9 cellular contexts compared by ENCODE assay signal in the genomic region with DNA sequence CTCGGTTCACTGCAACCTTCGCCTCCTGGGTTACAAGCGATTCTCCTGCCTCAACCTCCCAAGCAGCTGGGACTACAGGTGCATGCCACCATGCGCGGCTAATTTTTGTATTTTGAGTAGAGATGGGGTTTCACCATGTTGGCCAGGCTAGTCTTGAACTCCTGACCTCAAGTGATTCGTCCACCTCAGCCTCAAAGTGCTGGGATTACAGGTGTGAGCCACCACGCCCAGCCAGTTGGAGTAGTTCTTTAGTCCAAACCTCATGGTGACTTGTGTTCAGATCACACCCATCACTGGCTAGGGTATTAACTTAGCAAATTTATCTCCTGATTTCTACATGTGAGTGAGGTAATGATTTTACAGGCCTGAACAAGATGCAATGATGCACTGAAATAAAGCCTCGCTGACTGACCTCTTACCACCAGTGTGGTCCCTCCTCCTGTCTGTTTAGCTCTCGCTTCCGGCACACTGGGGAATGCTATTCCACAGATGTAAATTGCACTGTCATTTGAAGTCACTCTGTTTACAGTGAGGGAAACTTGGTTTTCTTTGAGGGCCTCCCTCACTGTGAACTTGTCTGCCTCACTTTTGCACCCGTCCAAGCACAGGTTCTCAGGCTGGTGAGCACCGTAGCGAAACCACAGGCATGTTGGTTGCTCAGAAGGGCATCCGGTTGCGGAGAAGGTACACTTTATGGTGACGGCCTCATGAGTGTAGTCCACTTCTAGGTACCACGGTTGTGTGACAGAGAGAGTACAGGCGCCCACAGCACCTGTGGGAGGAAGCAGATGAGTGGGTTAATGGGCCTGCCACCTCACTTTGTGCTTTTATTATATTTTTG. TPM values are rescaled to one million over a fixed set of nuclear protein-coding genes. Genes with fewer than 3 reads are reported as not detected.
DNase-seq lines count a peak whose midpoint lies in the region; ATAC-seq and TF ChIP-seq lines count a peak whose summit lies in the region.
"Had no signal": no experiment of that assay in that cellular context is flagged by ENCODE, and none has a peak within 500 bp of the region (broad histone marks: within the 10 kb centered on the region; RNA-seq: fewer than 3 reads in every experiment).

No MANE protein-coding gene starts in this region.

- H3K27me3 Mint-ChIP-seq in activated T-helper 17 cell treated with anti-CD3 and anti-CD28 coated beads, Interleukin-2, amount 50 U/mL, for 72 hours, result no peaks in the 10 kb centered on the region
- no peaks in the 10 kb centered on the region for H3K27me3 Mint-ChIP-seq in endodermal cell (ENCODE audit: insufficient read depth)

- no peaks in the 10 kb centered on the region for H4K20me1 ChIP-seq in BLaER1

- H3K27ac ChIP-seq in BLaER1 (peak overlapping the region; percentile 79; the same call in 1 of the 2 replicates), endodermal cell (ENCODE audit: low read depth, low read length) (no peak overlapping the region)

- WGBS in endodermal cell (ENCODE audit: insufficient coverage in 1 of 2, insufficient read length in 1 of 2), 2 experiments, result 93 to 96% methylated on average over 17 to 18 of the region's 18 CpGs

- H3K9me3 ChIP-seq in BLaER1 (no peaks in the 10 kb centered on the region), endodermal cell (ENCODE audit: control insufficient read depth, low read length) (no peaks in the 10 kb centered on the region)
- H3K9me3 ChIP-seq: body of pancreas had no signal

- no peaks in the 10 kb centered on the region for H3K9me3 Mint-ChIP-seq in activated T-helper 17 cell treated with anti-CD3 and anti-CD28 coated beads, Interleukin-2, amount 50 U/mL, for 72 hours
- no peaks in the 10 kb centered on the region for H3K9me3 Mint-ChIP-seq in endodermal cell

- no peak overlapping the region for H3K9ac ChIP-seq in BLaER1
- H3K9ac ChIP-seq in endodermal cell (ENCODE audit: extremely low read depth, low read length, poor library complexity, severe bottlenecking), result no peak overlapping the region

- H3K27me3 ChIP-seq in BLaER1 (no peaks in the 10 kb centered on the region), endodermal cell (ENCODE audit: control insufficient read depth, insufficient read depth, low read length, poor library complexity, severe bottlenecking) (no peaks in the 10 kb centered on the region)
- H3K27me3 ChIP-seq: body of pancreas had no signal

- no peak for TF ChIP-seq CTCF in endodermal cell (conservative IDR thresholded peaks at IDR 0.05)

- H3K4me1 Mint-ChIP-seq in activated T-helper 17 cell treated with anti-CD3 and anti-CD28 coated beads, Interleukin-2, amount 50 U/mL, for 72 hours, result peaks cover 20% of the 10 kb centered on the region
- H3K4me1 Mint-ChIP-seq in endodermal cell, result peaks cover 16% of the 10 kb centered on the region

- peak overlapping the region; percentile 73 for H3K4me2 ChIP-seq in BLaER1

- H3K4me1 ChIP-seq in BLaER1 (peaks cover 74% of the 10 kb centered on the region), endodermal cell (ENCODE audit: control insufficient read depth, insufficient read depth, low read length) (peaks cover 3% of the 10 kb centered on the region)
- H3K4me1 ChIP-seq: body of pancreas had no signal

- DNase-seq in HK-2 (ENCODE audit: unreplicated experiment) (peak; percentile 31), endodermal cell (no peak), NCI-H748 treated with DMSO at 0.1 percent for 48 hours (lab: John Stamatoyannopoulos, UW) (no peak), DMS153 treated with DMSO at 0.1 percent for 48 hours (lab: John Stamatoyannopoulos, UW; ENCODE audit: unreplicated experiment) (no peak)
- peak; percentile 19 to 34 for DNase-seq in stimulated activated CD4-positive, alpha-beta T cell treated with anti-CD3 and anti-CD28 coated beads, Interleukin-1b, Interleukin-23, amount 100 ng/mL, for 1 hour (ENCODE audit: low read depth in 2 of 2)

- H3K4me3 ChIP-seq in BLaER1 (no peak overlapping the region), endodermal cell (ENCODE audit: low read length) (no peak overlapping the region)
- H3K4me3 ChIP-seq: body of pancreas had no signal

- peaks cover 10% of the 10 kb centered on the region for H3K36me3 ChIP-seq in BLaER1
- peaks cover 3% of the 10 kb centered on the region for H3K36me3 ChIP-seq in endodermal cell (ENCODE audit: control insufficient read depth, insufficient read depth, low read length)

- no peaks in the 10 kb centered on the region for H3K36me3 Mint-ChIP-seq in activated T-helper 17 cell treated with anti-CD3 and anti-CD28 coated beads, Interleukin-2, amount 50 U/mL, for 72 hours (ENCODE audit: low read depth)
- H3K36me3 Mint-ChIP-seq in endodermal cell (ENCODE audit: low read depth), result peaks cover 5% of the 10 kb centered on the region

- peak overlapping the region; percentile 60 for H3K27ac Mint-ChIP-seq in activated T-helper 17 cell treated with anti-CD3 and anti-CD28 coated beads, Interleukin-2, amount 50 U/mL, for 72 hours
- no peak overlapping the region for H3K27ac Mint-ChIP-seq in endodermal cell

- H3K4me3 Mint-ChIP-seq in activated T-helper 17 cell treated with anti-CD3 and anti-CD28 coated beads, Interleukin-2, amount 50 U/mL, for 72 hours, result peak overlapping the region; percentile 65
- H3K4me3 Mint-ChIP-seq in endodermal cell, result no peak overlapping the region

- peak; percentile 88 for ATAC-seq in GM21381 (IDR thresholded peaks at IDR 0.05; ENCODE audit: unreplicated experiment)
- ATAC-seq in activated T-helper 17 cell treated with anti-CD3 and anti-CD28 coated beads, Interleukin-2, amount 50 U/mL, for 72 hours (replicated peaks), result peak; percentile 97
- ATAC-seq: body of pancreas had no signal

RNA-seq across cellular contexts. Expression of a gene that starts 5.5 kb away (rescaled TPM):
- under 1 TPM in 1 of 2 donors, not detected in 1; 0.45 TPM for total RNA-seq in activated T-helper 17 cell treated with anti-CD3 and anti-CD28 coated beads, Interleukin-2, amount 50 U/mL, for 72 hours
- not detected for total RNA-seq in endodermal cell
- not detected for polyA plus RNA-seq in endodermal cell (2013, experiment 1 of 2)
- not detected for polyA plus RNA-seq in endodermal cell (2013, experiment 2 of 2)

RNA-seq across cellular contexts. Expression of a gene that starts 16.8 kb away (rescaled TPM):
- total RNA-seq in activated T-helper 17 cell treated with anti-CD3 and anti-CD28 coated beads, Interleukin-2, amount 50 U/mL, for 72 hours, result under 1 TPM; 0.16 to 0.28 TPM
- under 1 TPM; 0.07 to 0.09 TPM for total RNA-seq in endodermal cell
- 0.18 TPM for polyA plus RNA-seq in endodermal cell (2013, experiment 1 of 2)
- 0.17 TPM for polyA plus RNA-seq in endodermal cell (2013, experiment 2 of 2)

RNA-seq across cellular contexts. Expression of a gene that starts 47.6 kb away (rescaled TPM):
- total RNA-seq in activated T-helper 17 cell treated with anti-CD3 and anti-CD28 coated beads, Interleukin-2, amount 50 U/mL, for 72 hours, result 10 to 100 TPM; 70.7 to 95.7 TPM
- total RNA-seq in endodermal cell, result 100 to 1,000 TPM; 145 to 149 TPM
- 188 TPM for polyA plus RNA-seq in endodermal cell (2013, experiment 1 of 2)
- polyA plus RNA-seq in endodermal cell (2013, experiment 2 of 2), result 168 TPM

Comparison
In these comparisons a context has a peak if more than half of its experiments do, and no peak if none do; other contexts are left out.
1. DNase-seq: peak in HK-2 (single experiment) and stimulated activated CD4-positive, alpha-beta T cell treated with anti-CD3 and anti-CD28 coated beads, Interleukin-1b, Interleukin-23, amount 100 ng/mL, for 1 hour (2 of 2); none in endodermal cell (single experiment), NCI-H748 treated with DMSO at 0.1 percent for 48 hours (single experiment) and DMS153 treated with DMSO at 0.1 percent for 48 hours (single experiment).